In the genomic region with DNA sequence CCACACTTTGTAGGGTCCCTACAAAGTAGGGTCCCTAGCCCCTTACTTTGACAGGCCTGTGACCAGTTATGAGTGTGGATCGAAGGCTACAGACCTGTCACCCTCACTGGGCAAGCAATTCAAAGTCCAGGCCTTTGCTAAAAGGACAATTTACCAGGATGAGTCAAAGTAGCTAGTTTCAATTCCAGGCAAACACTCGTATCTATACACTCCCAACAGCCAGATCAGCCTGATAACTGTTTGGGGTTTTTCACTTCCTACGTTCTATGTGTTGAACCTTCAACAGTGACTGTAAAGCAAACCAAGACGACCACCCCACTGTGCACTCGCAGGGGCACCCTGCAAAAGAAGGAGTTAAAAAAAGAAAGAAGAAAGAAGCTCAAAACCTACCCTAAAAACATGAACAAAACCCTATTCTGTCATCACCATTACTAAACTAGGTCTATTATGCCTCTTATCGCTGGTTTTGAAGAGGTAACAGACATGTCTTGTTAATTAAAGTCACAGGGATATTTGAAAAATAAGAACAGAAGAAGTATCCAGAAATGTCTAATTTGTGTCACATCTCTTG, we compare ENCODE assay signal across 10 cellular contexts. TPM values are rescaled to one million over a fixed set of nuclear protein-coding genes. Genes with fewer than 3 reads are reported as not detected.
DNase-seq lines count a peak whose midpoint lies in the region; ATAC-seq, FAIRE-seq and TF ChIP-seq lines count a peak whose summit lies in the region.
"Had no signal": no experiment of that assay in that cellular context is flagged by ENCODE, and none has a peak within 500 bp of the region (broad histone marks: within the 10 kb centered on the region; RNA-seq: fewer than 3 reads in every experiment).

No MANE protein-coding gene starts in this region.

- no peaks in the 10 kb centered on the region for H3K36me3 ChIP-seq in left lung

- no peak overlapping the region for H3K27ac ChIP-seq in CD4-positive, alpha-beta T cell (ENCODE audit: low read depth, low read length)
- H3K27ac ChIP-seq in left lung: no peak overlapping the region

- intact Hi-C loops in CD4-positive, alpha-beta T cell (cut with DNase I, micrococcal nuclease): no loop called here
- intact Hi-C loops in MCF 10A (cut with micrococcal nuclease): no loop called here
- intact Hi-C loops in left lung (cut with DNase I): no loop called here

- BruUV-seq in MCF 10A (replicated peaks; lab: Mats Ljungman, UMichigan): no TSS peak

- no peaks in the 10 kb centered on the region for H3K36me3 Mint-ChIP-seq in CD4-positive, alpha-beta T cell (ENCODE audit: low read depth)
- no peaks in the 10 kb centered on the region for H3K36me3 Mint-ChIP-seq in MCF 10A (ENCODE audit: insufficient read depth, unreplicated experiment)
- no peaks in the 10 kb centered on the region for H3K36me3 Mint-ChIP-seq in natural killer cell treated with Interleukin-12 subunit alpha and Interleukin-12 subunit beta and Interleukin-15 and Interleukin-18, amount 100 ng/mL, for 72 hours

- no peak for FAIRE-seq in urothelium cell line (lab: Jason Lieb, UNC)

- CTCF ChIA-PET in CD4-positive, alpha-beta T cell (lab: Charles Lee): no interaction called here
- CTCF ChIA-PET in MCF 10A (lab: Yijun Ruan, JAX): interaction anchor here (1.0 to 3.8 kb wide), 2 partner anchors 86 to 91 kb away, joined by 3 to 18 read pairs; a partner anchor contains a TSS

- no peaks in the 10 kb centered on the region for H3K9me3 Mint-ChIP-seq in CD4-positive, alpha-beta T cell
- no peaks in the 10 kb centered on the region for H3K9me3 Mint-ChIP-seq in MCF 10A (ENCODE audit: unreplicated experiment)
- H3K9me3 Mint-ChIP-seq in natural killer cell treated with Interleukin-12 subunit alpha and Interleukin-12 subunit beta and Interleukin-15 and Interleukin-18, amount 100 ng/mL, for 72 hours: no peaks in the 10 kb centered on the region

- H3K9me3 ChIP-seq in CD4-positive, alpha-beta T cell (ENCODE audit: control insufficient read depth, low read length): no peaks in the 10 kb centered on the region
- no peaks in the 10 kb centered on the region for H3K9me3 ChIP-seq in left lung

- peaks cover 5% of the 10 kb centered on the region for H3K27me3 ChIP-seq in CD4-positive, alpha-beta T cell (ENCODE audit: control insufficient read depth, insufficient read depth, low read length)
- H3K27me3 ChIP-seq in left lung: no peaks in the 10 kb centered on the region

- ATAC-seq in CD4-positive, alpha-beta T cell (ENCODE audit: poor library complexity): no peak
- no peak for ATAC-seq in natural killer cell treated with Interleukin-12 subunit alpha and Interleukin-12 subunit beta and Interleukin-15 and Interleukin-18, amount 100 ng/mL, for 72 hours
- ATAC-seq in left lung: no peak

- no peak for TF ChIP-seq CTCF in CD4-positive, alpha-beta T cell (IDR thresholded peaks at IDR 0.05)
- TF ChIP-seq CTCF in MCF 10A (IDR thresholded peaks at IDR 0.05; ENCODE audit: unreplicated experiment): no peak
- no peak for TF ChIP-seq CTCF in left lung (IDR thresholded peaks at IDR 0.05)

- POLR2A ChIA-PET in CD4-positive, alpha-beta T cell (lab: Charles Lee): no interaction called here
- POLR2A ChIA-PET in MCF 10A (lab: Yijun Ruan, JAX): interaction anchor here (0.9 to 5.1 kb wide), 9 partner anchors 10 to 156 kb away, joined by 3 to 64 read pairs (median 22); a partner anchor contains a TSS

- peak overlapping the region; percentile 30 for H3K4me3 ChIP-seq in Jurkat, Clone E6-1 (ENCODE audit: low read length)
- peak overlapping the region in 1 of 2 donors; percentile 90 for H3K4me3 ChIP-seq in left lung

- no peak for DNase-seq in CD4-positive, alpha-beta T cell
- peak; percentile 70 for DNase-seq in Jurkat, Clone E6-1 (ENCODE audit: low read depth, low spot score)
- DNase-seq in MCF 10A (ENCODE audit: unreplicated experiment) (no peak), left lung (no peak), epidermal melanocyte (ENCODE audit: insufficient read length, low spot score) (no peak), urothelium cell line (ENCODE audit: low spot score) (no peak), T-helper 9 cell (no peak)
- no peak for DNase-seq in natural killer cell treated with Interleukin-12 subunit alpha and Interleukin-12 subunit beta and Interleukin-15 and Interleukin-18, amount 100 ng/mL, for 72 hours (ENCODE audit: low spot score)
- DNase-seq: DMS153, NCI-H1694 treated with DMSO at 0.1 percent for 48 hours had no signal

- H3K27ac Mint-ChIP-seq in CD4-positive, alpha-beta T cell: no peak overlapping the region
- H3K27ac Mint-ChIP-seq in MCF 10A (ENCODE audit: low read depth, unreplicated experiment): peak overlapping the region; percentile 80
- peak overlapping the region; percentile 69 to 83 for H3K27ac Mint-ChIP-seq in natural killer cell treated with Interleukin-12 subunit alpha and Interleukin-12 subunit beta and Interleukin-15 and Interleukin-18, amount 100 ng/mL, for 72 hours

- H3K4me1 Mint-ChIP-seq in CD4-positive, alpha-beta T cell (ENCODE audit: low read depth): peaks cover 29% of the 10 kb centered on the region
- peaks cover 43% of the 10 kb centered on the region for H3K4me1 Mint-ChIP-seq in MCF 10A (ENCODE audit: insufficient read depth, unreplicated experiment)
- peaks cover 62 to 65% of the 10 kb centered on the region in 2 donors for H3K4me1 Mint-ChIP-seq in natural killer cell treated with Interleukin-12 subunit alpha and Interleukin-12 subunit beta and Interleukin-15 and Interleukin-18, amount 100 ng/mL, for 72 hours (ENCODE audit: low read depth in 2 of 2)

- peak overlapping the region; percentile 84 for H3K4me3 Mint-ChIP-seq in CD4-positive, alpha-beta T cell
- H3K4me3 Mint-ChIP-seq in MCF 10A (ENCODE audit: unreplicated experiment): peak overlapping the region; percentile 78
- peak overlapping the region; percentile 80 for H3K4me3 Mint-ChIP-seq in natural killer cell treated with Interleukin-12 subunit alpha and Interleukin-12 subunit beta and Interleukin-15 and Interleukin-18, amount 100 ng/mL, for 72 hours

- H3K27me3 Mint-ChIP-seq in CD4-positive, alpha-beta T cell: peaks cover 17% of the 10 kb centered on the region
- no peaks in the 10 kb centered on the region for H3K27me3 Mint-ChIP-seq in MCF 10A (ENCODE audit: insufficient read depth, unreplicated experiment)
- no peaks in the 10 kb centered on the region for H3K27me3 Mint-ChIP-seq in natural killer cell treated with Interleukin-12 subunit alpha and Interleukin-12 subunit beta and Interleukin-15 and Interleukin-18, amount 100 ng/mL, for 72 hours

- H3K4me1 ChIP-seq in left lung: peaks cover 3 to 50% of the 10 kb centered on the region in 2 donors

RNA-seq across cellular contexts. Expression of a gene that starts 3.2 kb away (rescaled TPM):
- 1 to 10 TPM; 1.3 to 2.0 TPM for total RNA-seq in CD4-positive, alpha-beta T cell
- polyA plus RNA-seq in Jurkat, Clone E6-1 (2012; ENCODE audit: insufficient read depth, insufficient read length): 4.1 TPM
- total RNA-seq in MCF 10A (2022) (7.1 and 9.5 TPM in 2 replicates), left lung (10 to 100 TPM in 1 of 2 donors, 1 to 10 TPM in 1; 8.7 to 19.6 TPM)
- total RNA-seq in natural killer cell treated with Interleukin-12 subunit alpha and Interleukin-12 subunit beta and Interleukin-15 and Interleukin-18, amount 100 ng/mL, for 72 hours: 10 to 100 TPM in 1 of 2 donors, 1 to 10 TPM in 1; 9.7 to 12.1 TPM
